13 cellular contexts compared by ENCODE assay signal in the genomic region with DNA sequence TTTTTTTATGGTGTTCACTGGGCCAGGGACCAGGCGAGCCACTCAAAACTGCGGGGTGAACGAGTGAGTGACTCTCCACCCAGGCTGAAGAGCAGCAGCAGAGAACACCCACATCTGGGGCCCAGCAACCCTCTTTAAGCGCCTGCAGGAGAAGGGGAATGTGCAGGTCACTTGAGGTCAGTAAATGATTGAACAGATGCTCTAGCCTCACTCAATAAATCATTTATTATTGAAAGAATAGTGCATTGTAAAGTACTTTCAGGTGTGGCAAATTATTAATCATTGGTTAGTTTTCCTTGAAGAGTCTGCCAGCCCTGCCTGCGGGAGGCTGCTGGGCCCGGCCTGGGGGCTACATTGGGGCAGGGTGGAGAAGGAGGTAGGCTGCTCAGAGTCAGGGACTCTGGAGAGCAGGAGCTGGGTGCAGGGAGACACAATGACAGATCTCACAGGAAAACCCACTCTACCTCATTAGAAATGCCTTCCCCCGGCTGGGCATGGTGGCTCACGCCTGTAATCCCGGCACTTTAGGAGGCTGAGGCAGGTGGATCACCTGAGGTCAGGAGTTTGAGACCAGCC. TPM values are rescaled to one million over a fixed set of nuclear protein-coding genes. Genes with fewer than 3 reads are reported as not detected.
DNase-seq lines count a peak whose midpoint lies in the region; ATAC-seq and TF ChIP-seq lines count a peak whose summit lies in the region.
"Had no signal": no experiment of that assay in that cellular context is flagged by ENCODE, and none has a peak within 500 bp of the region (broad histone marks: within the 10 kb centered on the region; RNA-seq: fewer than 3 reads in every experiment).

No MANE protein-coding gene starts in this region.

- ATAC-seq in GM19043 (IDR thresholded peaks at IDR 0.05; ENCODE audit: low read depth, unreplicated experiment) = peak; percentile 63
- peak; percentile 51 for ATAC-seq in HG02623 (IDR thresholded peaks at IDR 0.05; ENCODE audit: unreplicated experiment)
- peak; percentile 33 for ATAC-seq in HG03520 (IDR thresholded peaks at IDR 0.05; ENCODE audit: unreplicated experiment)
- no peak for ATAC-seq in right cardiac atrium
- ATAC-seq in left cardiac atrium = no peak

- peaks cover 13% of the 10 kb centered on the region for H3K4me1 Mint-ChIP-seq in neural crest cell
- H3K4me1 Mint-ChIP-seq in glutamatergic neuron (ENCODE audit: low read depth, unreplicated experiment) = no peaks in the 10 kb centered on the region
- H3K4me1 Mint-ChIP-seq: activated naive CD8-positive, alpha-beta T cell treated with anti-CD3 and anti-CD28 coated beads, Interleukin-2, amount 10 ng/mL, durations not matched to agents 7 days and 5 days; immature natural killer cell had no signal

- no peaks in the 10 kb centered on the region for H3K4me1 ChIP-seq in right cardiac atrium (ENCODE audit: control insufficient read depth, insufficient read depth, low read length)

- TF ChIP-seq CTCF in neural crest cell (conservative IDR thresholded peaks at IDR 0.05) = no peak
- TF ChIP-seq CTCF in glutamatergic neuron (IDR thresholded peaks at IDR 0.05; ENCODE audit: partially characterized antibody, unreplicated experiment) = no peak

- 92% methylated on average over 9 of the region's 9 CpGs for WGBS in right cardiac atrium

- no peaks in the 10 kb centered on the region for H3K9me3 ChIP-seq in right cardiac atrium (ENCODE audit: control insufficient read depth, low read length)

- H3K36me3 Mint-ChIP-seq in neural crest cell (ENCODE audit: low read depth) (peaks cover 16% of the 10 kb centered on the region), glutamatergic neuron (ENCODE audit: unreplicated experiment) (peaks cover 5% of the 10 kb centered on the region)

- no peak for DNase-seq in neural crest cell (ENCODE audit: low read depth, low spot score)
- DNase-seq in RPMI8226 = no peak
- DNase-seq in right cardiac atrium = no peak
- no peak for DNase-seq in glutamatergic neuron
- DNase-seq in left cardiac atrium = no peak
- DNase-seq: activated naive CD8-positive, alpha-beta T cell treated with anti-CD3 and anti-CD28 coated beads, Interleukin-2, amount 10 ng/mL, durations not matched to agents 7 days and 5 days; CD4-positive, CD25-positive, alpha-beta regulatory T cell; immature natural killer cell; NCI-H526 treated with DMSO at 0.1 percent for 48 hours; SHP77 treated with DMSO at 0.1 percent for 48 hours had no signal

- no peak overlapping the region for H3K4me3 Mint-ChIP-seq in neural crest cell
- no peak overlapping the region for H3K4me3 Mint-ChIP-seq in glutamatergic neuron (ENCODE audit: unreplicated experiment)
- H3K4me3 Mint-ChIP-seq: activated naive CD8-positive, alpha-beta T cell treated with anti-CD3 and anti-CD28 coated beads, Interleukin-2, amount 10 ng/mL, durations not matched to agents 7 days and 5 days; CD4-positive, CD25-positive, alpha-beta regulatory T cell; immature natural killer cell had no signal

- H3K9me3 Mint-ChIP-seq in neural crest cell (peaks cover 12% of the 10 kb centered on the region), glutamatergic neuron (ENCODE audit: unreplicated experiment) (no peaks in the 10 kb centered on the region)
- H3K9me3 Mint-ChIP-seq: activated naive CD8-positive, alpha-beta T cell treated with anti-CD3 and anti-CD28 coated beads, Interleukin-2, amount 10 ng/mL, durations not matched to agents 7 days and 5 days; immature natural killer cell had no signal

- no peaks in the 10 kb centered on the region for H3K27me3 ChIP-seq in right cardiac atrium (ENCODE audit: control insufficient read depth, insufficient read depth)

- intact Hi-C loops in right cardiac atrium (cut with DNase I) = no loop called here
- intact Hi-C loops in left cardiac atrium (cut with DNase I) = no loop called here

- no peak overlapping the region for H3K4me3 ChIP-seq in right cardiac atrium (ENCODE audit: low read length)

- no peak overlapping the region for H3K27ac ChIP-seq in right cardiac atrium (ENCODE audit: low read length)

- H3K27me3 Mint-ChIP-seq in neural crest cell (ENCODE audit: low read depth) (no peaks in the 10 kb centered on the region), glutamatergic neuron (ENCODE audit: unreplicated experiment) (no peaks in the 10 kb centered on the region)
- H3K27me3 Mint-ChIP-seq: activated naive CD8-positive, alpha-beta T cell treated with anti-CD3 and anti-CD28 coated beads, Interleukin-2, amount 10 ng/mL, durations not matched to agents 7 days and 5 days; CD4-positive, CD25-positive, alpha-beta regulatory T cell had no signal

- peak overlapping the region; percentile 47 for H3K27ac Mint-ChIP-seq in neural crest cell (ENCODE audit: unreplicated experiment)
- H3K27ac Mint-ChIP-seq in glutamatergic neuron (ENCODE audit: unreplicated experiment) = no peak overlapping the region
- H3K27ac Mint-ChIP-seq: activated naive CD8-positive, alpha-beta T cell treated with anti-CD3 and anti-CD28 coated beads, Interleukin-2, amount 10 ng/mL, durations not matched to agents 7 days and 5 days; CD4-positive, CD25-positive, alpha-beta regulatory T cell; immature natural killer cell had no signal

RNA-seq across cellular contexts. Expression of a gene that starts 42.5 kb away (rescaled TPM):
- 21.8 and 24.8 TPM in 2 replicates for total RNA-seq in neural crest cell
- total RNA-seq in right cardiac atrium = 1 to 10 TPM; 3.5 to 5.8 (median 4.7) TPM
- 1.2 TPM for polyA plus RNA-seq in right cardiac atrium
- 1.7 TPM for total RNA-seq in glutamatergic neuron (ENCODE audit: unreplicated experiment)
- total RNA-seq in left cardiac atrium = 1 to 10 TPM; 4.4 to 8.6 TPM

Comparison
In these comparisons a context has a peak if more than half of its experiments do, and no peak if none do; other contexts are left out.
1. ATAC-seq: peak in GM19043 (single experiment), HG02623 (single experiment) and HG03520 (single experiment); none in right cardiac atrium (0 of 2) and left cardiac atrium (0 of 2).